ENCODE assay signal across 1 cellular context in the genomic region with DNA sequence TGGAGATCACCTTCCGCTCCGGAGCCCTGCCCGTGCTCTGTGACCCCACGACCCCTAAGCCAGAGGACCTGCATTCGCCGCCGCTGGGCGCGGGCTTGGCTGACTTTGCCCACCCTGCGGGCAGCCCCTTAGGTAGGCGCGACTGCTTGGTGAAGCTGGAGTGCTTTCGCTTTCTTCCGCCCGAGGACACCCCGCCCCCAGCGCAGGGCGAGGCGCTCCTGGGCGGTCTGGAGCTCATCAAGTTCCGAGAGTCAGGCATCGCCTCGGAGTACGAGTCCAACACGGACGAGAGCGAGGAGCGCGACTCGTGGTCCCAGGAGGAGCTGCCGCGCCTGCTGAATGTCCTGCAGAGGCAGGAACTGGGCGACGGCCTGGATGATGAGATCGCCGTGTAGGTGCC.
A peak's percentile ranks its signal among the peaks of the same experiment; 100 is the strongest.
TF ChIP-seq lines count a peak whose summit lies in the region.

No MANE protein-coding gene starts in this region.

TF ChIP-seq in K562, 482 proteins besides CTCF, POLR2A, EP300 and RAD21:
- no peak for TF ChIP-seq TBP (optimal IDR thresholded peaks at IDR 0.05; ENCODE audit: low read depth, low read length)
- no peak for TF ChIP-seq NFRKB (IDR thresholded peaks at IDR 0.05; ENCODE audit: low read depth)
- TF ChIP-seq ETV5 (CRISPR knock-in tag; IDR thresholded peaks at IDR 0.05; ENCODE audit: low read depth) = no peak
- TF ChIP-seq ZBTB8A (IDR thresholded peaks at IDR 0.05; ENCODE audit: partially characterized antibody) = no peak
- TF ChIP-seq RBFOX2 (IDR thresholded peaks at IDR 0.05; ENCODE audit: low read depth, low read length) = peak; percentile 36; the same call in 1 of the 2 replicates
- TF ChIP-seq STAG1 (CRISPR knock-in tag; IDR thresholded peaks at IDR 0.05; ENCODE audit: borderline replicate concordance) = peak; percentile 22; the same call in 1 of the 2 replicates
- TF ChIP-seq, protein P1, sequence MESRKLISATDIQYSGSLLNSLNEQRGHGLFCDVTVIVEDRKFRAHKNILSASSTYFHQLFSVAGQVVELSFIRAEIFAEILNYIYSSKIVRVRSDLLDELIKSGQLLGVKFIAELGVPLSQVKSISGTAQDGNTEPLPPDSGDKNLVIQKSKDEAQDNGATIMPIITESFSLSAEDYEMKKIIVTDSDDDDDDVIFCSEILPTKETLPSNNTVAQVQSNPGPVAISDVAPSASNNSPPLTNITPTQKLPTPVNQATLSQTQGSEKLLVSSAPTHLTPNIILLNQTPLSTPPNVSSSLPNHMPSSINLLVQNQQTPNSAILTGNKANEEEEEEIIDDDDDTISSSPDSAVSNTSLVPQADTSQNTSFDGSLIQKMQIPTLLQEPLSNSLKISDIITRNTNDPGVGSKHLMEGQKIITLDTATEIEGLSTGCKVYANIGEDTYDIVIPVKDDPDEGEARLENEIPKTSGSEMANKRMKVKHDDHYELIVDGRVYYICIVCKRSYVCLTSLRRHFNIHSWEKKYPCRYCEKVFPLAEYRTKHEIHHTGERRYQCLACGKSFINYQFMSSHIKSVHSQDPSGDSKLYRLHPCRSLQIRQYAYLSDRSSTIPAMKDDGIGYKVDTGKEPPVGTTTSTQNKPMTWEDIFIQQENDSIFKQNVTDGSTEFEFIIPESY (CRISPR knock-in tag; IDR thresholded peaks at IDR 0.05) = peak; percentile 70
TF ChIP-seq in K562: peak in this region for 3.
